ENCODE assay signal across 8 cellular contexts in the genomic region with DNA sequence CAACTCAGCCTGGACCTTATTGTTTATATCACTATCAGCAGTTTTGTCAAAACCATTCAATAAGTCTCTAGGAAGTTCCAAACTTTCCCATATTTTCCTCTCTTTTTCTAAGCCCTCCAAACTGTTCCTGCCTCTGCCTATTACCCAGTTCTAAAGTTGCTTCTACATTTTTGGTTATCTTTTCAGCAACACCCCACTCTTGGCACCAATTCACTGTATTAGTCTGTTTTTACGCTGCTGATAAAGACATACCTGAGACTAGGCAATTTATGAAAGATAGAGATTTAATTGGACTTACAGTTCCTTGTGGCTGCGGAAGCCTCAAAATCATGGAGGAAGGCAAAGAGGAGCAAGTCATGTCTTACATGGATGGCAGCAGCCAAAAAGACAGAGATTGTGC.
"Had no signal": no experiment of that assay in that cellular context is flagged by ENCODE, and none has a peak within 500 bp of the region (broad histone marks: within the 10 kb centered on the region; RNA-seq: fewer than 3 reads in every experiment).

No MANE protein-coding gene starts in this region.

- H3K4me3 Mint-ChIP-seq: IgD-negative memory B cell had no signal

- H3K4me2 ChIP-seq: KMS-11 had no signal

- DNase-seq: IMR-90, KBM-7, KG1 had no signal

- FAIRE-seq: HepG2, HTR-8/SVneo had no signal

- H3K27ac ChIP-seq: HL-60, KMS-11 had no signal

- ATAC-seq: HepG2 had no signal

- H3K27me3 Mint-ChIP-seq: IgD-negative memory B cell had no signal

- H3K9ac ChIP-seq: KMS-11 had no signal

- H3K27ac Mint-ChIP-seq: IgD-negative memory B cell had no signal
